ENCODE assay signal across 3 cellular contexts in genomic region chr20:47337413-47337812, GRCh38.
A peak's percentile ranks its signal among the peaks of the same experiment; 100 is the strongest.
TF ChIP-seq lines count a peak whose summit lies in the region.

No MANE protein-coding gene starts in this region.

TF ChIP-seq in IMR-90, 13 proteins besides CTCF, POLR2A, EP300 and RAD21:
- TF ChIP-seq MAZ (IDR thresholded peaks at IDR 0.05; ENCODE audit: borderline replicate concordance, low read depth, low read length) (no peak), CEBPB (IDR thresholded peaks at IDR 0.05; ENCODE audit: low read depth, low read length) (no peak), MXI1 (IDR thresholded peaks at IDR 0.05; ENCODE audit: borderline replicate concordance, low read depth, low read length) (no peak), RCOR1 (IDR thresholded peaks at IDR 0.05; ENCODE audit: insufficient replicate concordance, low read length) (no peak), MAFK (IDR thresholded peaks at IDR 0.05; ENCODE audit: low read depth, low read length) (no peak), NFE2L2 (IDR thresholded peaks at IDR 0.05; ENCODE audit: low read depth, low read length) (no peak), ELK1 (IDR thresholded peaks at IDR 0.05; ENCODE audit: borderline replicate concordance, low read depth, low read length) (no peak), FOS (IDR thresholded peaks at IDR 0.05; ENCODE audit: low read depth, low read length) (no peak), BHLHE40 (IDR thresholded peaks at IDR 0.05; ENCODE audit: low read depth, low read length) (no peak), RFX5 (IDR thresholded peaks at IDR 0.05; ENCODE audit: low read depth, low read length) (no peak), SMC3 (IDR thresholded peaks at IDR 0.05; ENCODE audit: low read depth, low read length) (no peak), CHD1 (IDR thresholded peaks at IDR 0.05; ENCODE audit: low read depth, low read length) (no peak)
- TF ChIP-seq, protein P1, sequence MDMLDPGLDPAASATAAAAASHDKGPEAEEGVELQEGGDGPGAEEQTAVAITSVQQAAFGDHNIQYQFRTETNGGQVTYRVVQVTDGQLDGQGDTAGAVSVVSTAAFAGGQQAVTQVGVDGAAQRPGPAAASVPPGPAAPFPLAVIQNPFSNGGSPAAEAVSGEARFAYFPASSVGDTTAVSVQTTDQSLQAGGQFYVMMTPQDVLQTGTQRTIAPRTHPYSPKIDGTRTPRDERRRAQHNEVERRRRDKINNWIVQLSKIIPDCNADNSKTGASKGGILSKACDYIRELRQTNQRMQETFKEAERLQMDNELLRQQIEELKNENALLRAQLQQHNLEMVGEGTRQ (IDR thresholded peaks at IDR 0.05; ENCODE audit: low read depth, low read length) = no peak
TF ChIP-seq in IMR-90: peak in this region for 0.

TF ChIP-seq in GM12878, 131 proteins besides CTCF, POLR2A, EP300 and RAD21:
- TF ChIP-seq NBN (IDR thresholded peaks at IDR 0.05) (no peak), RELB (IDR thresholded peaks at IDR 0.05; ENCODE audit: low read depth) (no peak), POLR2AphosphoS2 (IDR thresholded peaks at IDR 0.05; ENCODE audit: low read depth, low read length) (no peak), CBFB (IDR thresholded peaks at IDR 0.05; ENCODE audit: low read depth) (no peak), STAT1 (conservative IDR thresholded peaks at IDR 0.05) (no peak), KDM1A (IDR thresholded peaks at IDR 0.05; ENCODE audit: borderline replicate concordance) (no peak), ZNF217 (IDR thresholded peaks at IDR 0.05) (no peak), ZNF622 (IDR thresholded peaks at IDR 0.05) (no peak)
- TF ChIP-seq, protein P2, sequence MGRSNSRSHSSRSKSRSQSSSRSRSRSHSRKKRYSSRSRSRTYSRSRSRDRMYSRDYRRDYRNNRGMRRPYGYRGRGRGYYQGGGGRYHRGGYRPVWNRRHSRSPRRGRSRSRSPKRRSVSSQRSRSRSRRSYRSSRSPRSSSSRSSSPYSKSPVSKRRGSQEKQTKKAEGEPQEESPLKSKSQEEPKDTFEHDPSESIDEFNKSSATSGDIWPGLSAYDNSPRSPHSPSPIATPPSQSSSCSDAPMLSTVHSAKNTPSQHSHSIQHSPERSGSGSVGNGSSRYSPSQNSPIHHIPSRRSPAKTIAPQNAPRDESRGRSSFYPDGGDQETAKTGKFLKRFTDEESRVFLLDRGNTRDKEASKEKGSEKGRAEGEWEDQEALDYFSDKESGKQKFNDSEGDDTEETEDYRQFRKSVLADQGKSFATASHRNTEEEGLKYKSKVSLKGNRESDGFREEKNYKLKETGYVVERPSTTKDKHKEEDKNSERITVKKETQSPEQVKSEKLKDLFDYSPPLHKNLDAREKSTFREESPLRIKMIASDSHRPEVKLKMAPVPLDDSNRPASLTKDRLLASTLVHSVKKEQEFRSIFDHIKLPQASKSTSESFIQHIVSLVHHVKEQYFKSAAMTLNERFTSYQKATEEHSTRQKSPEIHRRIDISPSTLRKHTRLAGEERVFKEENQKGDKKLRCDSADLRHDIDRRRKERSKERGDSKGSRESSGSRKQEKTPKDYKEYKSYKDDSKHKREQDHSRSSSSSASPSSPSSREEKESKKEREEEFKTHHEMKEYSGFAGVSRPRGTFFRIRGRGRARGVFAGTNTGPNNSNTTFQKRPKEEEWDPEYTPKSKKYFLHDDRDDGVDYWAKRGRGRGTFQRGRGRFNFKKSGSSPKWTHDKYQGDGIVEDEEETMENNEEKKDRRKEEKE (IDR thresholded peaks at IDR 0.05) = no peak
TF ChIP-seq in GM12878: peak in this region for 0.

TF ChIP-seq in HepG2, 621 proteins besides CTCF, POLR2A, EP300 and RAD21:
- TF ChIP-seq REL (CRISPR knock-in tag; conservative IDR thresholded peaks at IDR 0.05) = no peak
- no peak for TF ChIP-seq PCBP1 (IDR thresholded peaks at IDR 0.05; ENCODE audit: borderline replicate concordance, low read depth, low read length)
- no peak for TF ChIP-seq SMARCE1 (IDR thresholded peaks at IDR 0.05; ENCODE audit: borderline replicate concordance)
- TF ChIP-seq ZNF605 (CRISPR knock-in tag; IDR thresholded peaks at IDR 0.05) = 0 out of 2 replicates have a peak, but pooled peaks have one; percentile 9
- no peak for TF ChIP-seq ELK4 (CRISPR knock-in tag; IDR thresholded peaks at IDR 0.05; ENCODE audit: borderline replicate concordance)
- TF ChIP-seq, protein P3, sequence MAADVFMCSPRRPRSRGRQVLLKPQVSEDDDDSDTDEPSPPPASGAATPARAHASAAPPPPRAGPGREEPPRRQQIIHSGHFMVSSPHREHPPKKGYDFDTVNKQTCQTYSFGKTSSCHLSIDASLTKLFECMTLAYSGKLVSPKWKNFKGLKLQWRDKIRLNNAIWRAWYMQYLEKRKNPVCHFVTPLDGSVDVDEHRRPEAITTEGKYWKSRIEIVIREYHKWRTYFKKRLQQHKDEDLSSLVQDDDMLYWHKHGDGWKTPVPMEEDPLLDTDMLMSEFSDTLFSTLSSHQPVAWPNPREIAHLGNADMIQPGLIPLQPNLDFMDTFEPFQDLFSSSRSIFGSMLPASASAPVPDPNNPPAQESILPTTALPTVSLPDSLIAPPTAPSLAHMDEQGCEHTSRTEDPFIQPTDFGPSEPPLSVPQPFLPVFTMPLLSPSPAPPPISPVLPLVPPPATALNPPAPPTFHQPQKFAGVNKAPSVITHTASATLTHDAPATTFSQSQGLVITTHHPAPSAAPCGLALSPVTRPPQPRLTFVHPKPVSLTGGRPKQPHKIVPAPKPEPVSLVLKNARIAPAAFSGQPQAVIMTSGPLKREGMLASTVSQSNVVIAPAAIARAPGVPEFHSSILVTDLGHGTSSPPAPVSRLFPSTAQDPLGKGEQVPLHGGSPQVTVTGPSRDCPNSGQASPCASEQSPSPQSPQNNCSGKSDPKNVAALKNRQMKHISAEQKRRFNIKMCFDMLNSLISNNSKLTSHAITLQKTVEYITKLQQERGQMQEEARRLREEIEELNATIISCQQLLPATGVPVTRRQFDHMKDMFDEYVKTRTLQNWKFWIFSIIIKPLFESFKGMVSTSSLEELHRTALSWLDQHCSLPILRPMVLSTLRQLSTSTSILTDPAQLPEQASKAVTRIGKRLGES (CRISPR knock-in tag; IDR thresholded peaks at IDR 0.05; ENCODE audit: borderline replicate concordance) = no peak
- peak; percentile 73 for TF ChIP-seq ZNF629 (CRISPR knock-in tag; conservative IDR thresholded peaks at IDR 0.05)
- no peak for TF ChIP-seq SALL1 (CRISPR knock-in tag; IDR thresholded peaks at IDR 0.05)
